In the genomic region with DNA sequence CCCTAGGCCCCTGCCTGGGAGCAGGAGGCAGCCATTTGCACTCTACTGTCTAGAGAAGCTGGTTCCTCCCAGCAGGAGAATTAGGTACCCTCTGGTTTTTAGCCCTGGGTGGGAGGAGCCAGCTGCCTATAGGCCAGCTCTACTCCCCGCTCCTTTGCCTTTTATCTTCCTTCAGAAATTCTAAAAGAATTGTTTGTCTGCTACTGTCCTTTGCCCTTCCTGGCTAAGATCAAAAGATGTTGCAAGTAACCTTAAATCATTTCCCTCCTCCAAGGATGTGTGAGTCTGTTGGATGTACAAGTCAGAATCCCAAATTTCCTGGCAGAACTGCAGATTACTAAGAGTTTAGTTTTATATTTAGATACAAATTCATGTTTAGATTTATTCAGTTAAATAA, we compare ENCODE assay signal across 1 cellular context.
TF ChIP-seq lines count a peak whose summit lies in the region.

No MANE protein-coding gene starts in this region.

TF ChIP-seq in IMR-90, 13 proteins besides CTCF, POLR2A, EP300 and RAD21:
- TF ChIP-seq, protein P1, sequence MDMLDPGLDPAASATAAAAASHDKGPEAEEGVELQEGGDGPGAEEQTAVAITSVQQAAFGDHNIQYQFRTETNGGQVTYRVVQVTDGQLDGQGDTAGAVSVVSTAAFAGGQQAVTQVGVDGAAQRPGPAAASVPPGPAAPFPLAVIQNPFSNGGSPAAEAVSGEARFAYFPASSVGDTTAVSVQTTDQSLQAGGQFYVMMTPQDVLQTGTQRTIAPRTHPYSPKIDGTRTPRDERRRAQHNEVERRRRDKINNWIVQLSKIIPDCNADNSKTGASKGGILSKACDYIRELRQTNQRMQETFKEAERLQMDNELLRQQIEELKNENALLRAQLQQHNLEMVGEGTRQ (IDR thresholded peaks at IDR 0.05; ENCODE audit: low read depth, low read length) = no peak
- TF ChIP-seq MAFK (IDR thresholded peaks at IDR 0.05; ENCODE audit: low read depth, low read length) (no peak), RFX5 (IDR thresholded peaks at IDR 0.05; ENCODE audit: low read depth, low read length) (no peak), CHD1 (IDR thresholded peaks at IDR 0.05; ENCODE audit: low read depth, low read length) (no peak), MAZ (IDR thresholded peaks at IDR 0.05; ENCODE audit: borderline replicate concordance, low read depth, low read length) (no peak), FOS (IDR thresholded peaks at IDR 0.05; ENCODE audit: low read depth, low read length) (no peak), NFE2L2 (IDR thresholded peaks at IDR 0.05; ENCODE audit: low read depth, low read length) (no peak), CEBPB (IDR thresholded peaks at IDR 0.05; ENCODE audit: low read depth, low read length) (no peak), ELK1 (IDR thresholded peaks at IDR 0.05; ENCODE audit: borderline replicate concordance, low read depth, low read length) (no peak), SMC3 (IDR thresholded peaks at IDR 0.05; ENCODE audit: low read depth, low read length) (no peak)
